In genomic region chrX:129695535-129695934, GRCh38 we compare ENCODE assay signal across 2 cellular contexts.
TF ChIP-seq lines count a peak whose summit lies in the region.

No MANE protein-coding gene starts in this region.

TF ChIP-seq in WTC11, 78 proteins besides CTCF, POLR2A, EP300 and RAD21:
- no peak for TF ChIP-seq STAT6 (CRISPR knock-in tag; conservative IDR thresholded peaks at IDR 0.05; ENCODE audit: low read depth)
- TF ChIP-seq ERG (CRISPR knock-in tag; IDR thresholded peaks at IDR 0.05), result no peak
- TF ChIP-seq ESRRA (CRISPR knock-in tag; IDR thresholded peaks at IDR 0.05; ENCODE audit: borderline replicate concordance), result no peak

TF ChIP-seq in H1, 55 proteins besides CTCF, POLR2A, EP300 and RAD21 (continued from another document):
- TF ChIP-seq RFX5 (IDR thresholded peaks at IDR 0.05; ENCODE audit: borderline replicate concordance, low read depth, low read length), result no peak
- no peak for TF ChIP-seq NRF1 (IDR thresholded peaks at IDR 0.05; ENCODE audit: low read depth, low read length)
